In the genomic region with DNA sequence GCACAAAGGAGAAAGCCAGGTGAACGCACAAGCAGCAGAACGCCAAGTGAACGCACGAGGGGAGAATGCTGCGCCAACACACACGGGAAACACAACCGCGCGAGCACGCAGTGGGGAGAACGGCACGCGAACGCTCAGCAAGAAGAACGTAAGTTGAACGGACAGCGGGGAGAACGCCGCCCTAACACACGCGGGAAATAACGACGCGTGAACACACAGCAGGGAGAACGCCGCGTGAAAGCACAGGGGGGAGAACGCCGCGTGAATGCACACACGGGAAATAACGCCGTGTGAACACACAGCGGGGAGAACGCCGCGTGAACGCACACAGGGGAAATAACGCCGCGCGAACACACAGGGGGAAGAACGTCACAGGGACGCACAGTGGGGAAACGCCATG, we compare ENCODE assay signal across 23 cellular contexts.
"Had no signal": no experiment of that assay in that cellular context is flagged by ENCODE, and none has a peak within 500 bp of the region (broad histone marks: within the 10 kb centered on the region; RNA-seq: fewer than 3 reads in every experiment).

No MANE protein-coding gene starts in this region.

- H3K4me3 ChIP-seq: SJSA1 had no signal

- ATAC-seq: activated CD4-positive, CD25-positive, alpha-beta regulatory T cell treated with anti-CD3 and anti-CD28 coated beads, Interleukin-2, amount 50 U/mL, for 24 hours; activated T-cell treated with anti-CD3 and anti-CD28 coated beads, Interleukin-2, amount 50 U/mL, for 72 hours; SK-N-SH treated with all-trans-retinoic acid at 6 μM for 48 hours had no signal

- H3K4me1 ChIP-seq: SJSA1 had no signal

- DNase-seq: activated CD4-positive, alpha-beta T cell treated with anti-CD3 and anti-CD28 coated beads for 4 hours; activated CD4-positive, alpha-beta T cell treated with anti-CD3 and anti-CD28 coated beads, Interleukin-2, amount 50 U/mL, for 48 hours; activated CD8-positive, alpha-beta memory T cell treated with anti-CD3 and anti-CD28 coated beads, Interleukin-2, amount 50 U/mL, for 4 hours; activated gamma-delta T cell treated with Interleukin-2 at 50 U/mL for 16 hours; activated naive CD4-positive, alpha-beta T cell treated with anti-CD3 and anti-CD28 coated beads, Interleukin-2, amount 10 ng/mL, durations not matched to agents 7 days and 5 days; activated naive CD8-positive, alpha-beta T cell treated with anti-CD3 and anti-CD28 coated beads for 36 hours; activated T-cell treated with anti-CD3 and anti-CD28 coated beads, Interleukin-2, amount 50 U/mL, for 72 hours; brain microvascular endothelial cell; cerebellar nuclear complex; Kasumi-1; NCI-H1048; NCI-H146; NCI-H187 treated with DMSO at 0.1 percent for 48 hours; NCI-H2081 treated with DMSO at 0.1 percent for 48 hours; NCI-H446; NCI-H524; SHP77; SW 1271 had no signal

- H3K4me1 Mint-ChIP-seq: activated naive CD8-positive, alpha-beta T cell treated with anti-CD3 and anti-CD28 coated beads for 36 hours had no signal

- H3K36me3 ChIP-seq: brain microvascular endothelial cell, SJSA1 had no signal

- H3K9me3 Mint-ChIP-seq: activated naive CD4-positive, alpha-beta T cell treated with anti-CD3 and anti-CD28 coated beads, Interleukin-2, amount 10 ng/mL, durations not matched to agents 7 days and 5 days; activated naive CD8-positive, alpha-beta T cell treated with anti-CD3 and anti-CD28 coated beads for 36 hours; activated T-helper 2 cell treated with anti-CD3 and anti-CD28 coated beads, Interferon-gamma antibody, Interleukin-2, Interleukin-4, amounts not matched to agents 10 μg/mL and 5 μg/mL and 100 μg/mL, durations not matched to agents 14 hours and 24 hours and 36 hours; T-helper 1 cell treated with Interleukin-12 subunit alpha and Interleukin-12 subunit beta and Interleukin-4 antibody, amounts not matched to agents 30 μg/mL and 1 μg/mL, for 36 hours had no signal

- H3K27me3 Mint-ChIP-seq: activated naive CD4-positive, alpha-beta T cell treated with anti-CD3 and anti-CD28 coated beads, Interleukin-2, amount 10 ng/mL, durations not matched to agents 7 days and 5 days; activated naive CD8-positive, alpha-beta T cell treated with anti-CD3 and anti-CD28 coated beads for 36 hours had no signal

- H3K9me3 ChIP-seq: SJSA1 had no signal

- H3K36me3 Mint-ChIP-seq: activated naive CD8-positive, alpha-beta T cell treated with anti-CD3 and anti-CD28 coated beads for 36 hours had no signal

- H3K27ac Mint-ChIP-seq: activated naive CD4-positive, alpha-beta T cell treated with anti-CD3 and anti-CD28 coated beads, Interleukin-2, amount 10 ng/mL, durations not matched to agents 7 days and 5 days; activated naive CD8-positive, alpha-beta T cell treated with anti-CD3 and anti-CD28 coated beads for 36 hours; activated T-cell treated with anti-CD3 and anti-CD28 coated beads, Interleukin-2, amount 50 U/mL, for 72 hours; activated T-helper 2 cell treated with anti-CD3 and anti-CD28 coated beads, Interferon-gamma antibody, Interleukin-2, Interleukin-4, amounts not matched to agents 10 μg/mL and 5 μg/mL and 100 μg/mL, durations not matched to agents 14 hours and 24 hours and 36 hours; T-helper 1 cell treated with Interleukin-12 subunit alpha and Interleukin-12 subunit beta and Interleukin-4 antibody, amounts not matched to agents 30 μg/mL and 1 μg/mL, for 36 hours had no signal

- H3K27ac ChIP-seq: brain microvascular endothelial cell, SJSA1 had no signal

- H3K4me3 Mint-ChIP-seq: activated naive CD4-positive, alpha-beta T cell treated with anti-CD3 and anti-CD28 coated beads, Interleukin-2, amount 10 ng/mL, durations not matched to agents 7 days and 5 days; activated naive CD8-positive, alpha-beta T cell treated with anti-CD3 and anti-CD28 coated beads for 36 hours; activated T-cell treated with anti-CD3 and anti-CD28 coated beads, Interleukin-2, amount 50 U/mL, for 72 hours; T-helper 1 cell treated with Interleukin-12 subunit alpha and Interleukin-12 subunit beta and Interleukin-4 antibody, amounts not matched to agents 30 μg/mL and 1 μg/mL, for 36 hours had no signal
